11 cellular contexts compared by ENCODE assay signal in genomic region chr5:109105631-109106267, GRCh38.
A peak's percentile ranks its signal among the peaks of the same experiment; 100 is the strongest.
DNase-seq lines count a peak whose midpoint lies in the region; TF ChIP-seq lines count a peak whose summit lies in the region.
"Had no signal": no experiment of that assay in that cellular context is flagged by ENCODE, and none has a peak within 500 bp of the region (broad histone marks: within the 10 kb centered on the region; RNA-seq: fewer than 3 reads in every experiment).

No MANE protein-coding gene starts in this region.

- peak overlapping the region in 2 of 5 experiments; percentile 18 to 47 for H3K4me3 Mint-ChIP-seq in brain
- no peak overlapping the region for H3K4me3 Mint-ChIP-seq in CD14-positive monocyte

- TF ChIP-seq CTCF in brain (conservative IDR thresholded peaks at IDR 0.05) (no peak), CD14-positive monocyte (IDR thresholded peaks at IDR 0.05) (no peak), WERI-Rb-1 (IDR thresholded peaks at IDR 0.05; ENCODE audit: low read depth, low read length) (no peak)

- peaks cover 28% of the 10 kb centered on the region for H3K4me1 Mint-ChIP-seq in brain
- no peaks in the 10 kb centered on the region for H3K4me1 Mint-ChIP-seq in CD14-positive monocyte

- no peak overlapping the region for H3K4me3 ChIP-seq in WERI-Rb-1 (ENCODE audit: low read depth, low read length)
- H3K4me3 ChIP-seq: vagina had no signal

- H3K9me3 ChIP-seq in WERI-Rb-1 (ENCODE audit: severe bottlenecking), result no peaks in the 10 kb centered on the region
- H3K9me3 ChIP-seq: vagina had no signal

- no peaks in the 10 kb centered on the region for H3K36me3 Mint-ChIP-seq in brain
- H3K36me3 Mint-ChIP-seq in CD14-positive monocyte, result peaks cover 0 to 4% of the 10 kb centered on the region in 2 donors

- intact Hi-C loops in head of caudate nucleus (cut with DNase I) (no loop called here), CD14-positive monocyte (cut with micrococcal nuclease) (no loop called here)

- DNase-seq in A172 (ENCODE audit: low spot score) (peak; percentile 55), HT1080 (ENCODE audit: low read depth) (peak; percentile 75), kidney glomerular epithelial cell (lab: John Stamatoyannopoulos, UW) (peak; percentile 21), head of caudate nucleus (no peak), HK-2 (ENCODE audit: unreplicated experiment) (no peak), CD14-positive monocyte (ENCODE audit: low spot score) (no peak), WERI-Rb-1 (no peak)
- DNase-seq: C1 segment of cervical spinal cord; stimulated activated CD4-positive, alpha-beta T cell treated with anti-CD3 and anti-CD28 coated beads, Interleukin-15, amount 100 ng/mL, for 24 hours had no signal

- H3K9me3 Mint-ChIP-seq in brain (no peaks in the 10 kb centered on the region), CD14-positive monocyte (peaks cover 0 to 5% (median 0%) of the 10 kb centered on the region in 7 donors)

- no peak overlapping the region for H3K27ac ChIP-seq in WERI-Rb-1
- H3K27ac ChIP-seq: vagina had no signal

- H3K27me3 Mint-ChIP-seq in brain, result peaks cover 4% of the 10 kb centered on the region
- H3K27me3 Mint-ChIP-seq in CD14-positive monocyte (ENCODE audit: low read depth in 3 of 3), result peaks cover 0 to 1% (median 0%) of the 10 kb centered on the region in 3 donors

- no peaks in the 10 kb centered on the region for H3K27me3 ChIP-seq in WERI-Rb-1 (ENCODE audit: insufficient read depth, low read depth, severe bottlenecking)
- H3K27me3 ChIP-seq: vagina had no signal

- H3K27ac Mint-ChIP-seq in brain, result peak overlapping the region in 4 of 5 experiments; percentile 36 to 83 (median 60)
- no peak overlapping the region for H3K27ac Mint-ChIP-seq in CD14-positive monocyte

- H3K36me3 ChIP-seq in WERI-Rb-1, result no peaks in the 10 kb centered on the region
- H3K36me3 ChIP-seq: vagina had no signal

Comparison
In these comparisons a context has a peak if more than half of its experiments do, and no peak if none do; other contexts are left out.
1. DNase-seq: peak in A172 (single experiment), HT1080 (single experiment) and kidney glomerular epithelial cell (single experiment); none in head of caudate nucleus (0 of 42), HK-2 (single experiment), CD14-positive monocyte (single experiment) and WERI-Rb-1 (single experiment).
2. H3K27ac Mint-ChIP-seq: peak in brain (4 of 5); none in CD14-positive monocyte (0 of 7).